In the genomic region with DNA sequence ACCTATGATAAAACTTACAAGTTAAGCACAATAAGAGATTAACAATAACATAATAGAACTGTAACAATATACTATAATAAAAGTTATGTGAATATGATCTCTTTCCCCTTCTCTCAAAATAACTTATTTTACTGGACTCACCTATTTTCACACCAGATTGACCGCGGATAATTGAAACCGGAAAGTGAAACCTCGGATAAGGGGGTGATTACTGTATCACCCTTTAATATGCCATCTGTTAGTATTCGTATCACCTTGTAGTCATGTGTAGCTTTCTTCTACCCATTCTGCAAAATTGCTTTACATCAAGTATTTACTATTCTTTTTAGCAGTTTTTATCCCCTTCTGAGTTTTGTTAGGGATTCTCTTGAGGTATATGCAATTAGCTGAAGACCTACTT, we compare ENCODE assay signal across 9 cellular contexts. TPM values are rescaled to one million over a fixed set of nuclear protein-coding genes. Genes with fewer than 3 reads are reported as not detected.
DNase-seq lines count a peak whose midpoint lies in the region; ATAC-seq and TF ChIP-seq lines count a peak whose summit lies in the region.
"Had no signal": no experiment of that assay in that cellular context is flagged by ENCODE, and none has a peak within 500 bp of the region (broad histone marks: within the 10 kb centered on the region; RNA-seq: fewer than 3 reads in every experiment).

No MANE protein-coding gene starts in this region.

- H3K27me3 ChIP-seq in BLaER1 treated with 17β-estradiol and CSF1 and Interleukin-3, amounts not matched to agents 10 nM and 100 nM, result no peaks in the 10 kb centered on the region

- peaks cover 47 to 61% (median 56%) of the 10 kb centered on the region in 11 experiments; a peak in 20 of 22 replicates for H4K20me1 ChIP-seq in BLaER1 treated with 17β-estradiol and CSF1 and Interleukin-3, amounts not matched to agents 10 nM and 100 nM

- intact Hi-C loops in natural killer cell (cut with micrococcal nuclease), result loop anchor here (5.0 kb wide), 1 partner anchor 1121 kb away; a partner anchor contains a TSS

- no peak for ATAC-seq in central memory CD8-positive, alpha-beta T cell (replicated peaks; ENCODE audit: extremely low read depth, poor library complexity, severe bottlenecking)
- ATAC-seq in natural killer cell, result no peak
- ATAC-seq in GM18520 (IDR thresholded peaks at IDR 0.05; ENCODE audit: unreplicated experiment), result no peak
- ATAC-seq in GM19467 (IDR thresholded peaks at IDR 0.05; ENCODE audit: unreplicated experiment), result no peak

- DNase-seq in central memory CD8-positive, alpha-beta T cell (ENCODE audit: low spot score in 2 of 2), result no peak
- no peak for DNase-seq in natural killer cell
- no peak for DNase-seq in putamen (ENCODE audit: low spot score)
- DNase-seq in NK-92 (lab: John Stamatoyannopoulos, UW; ENCODE audit: unreplicated experiment), result no peak
- DNase-seq: effector CD8-positive, alpha-beta T cell had no signal

- peaks cover 46% of the 10 kb centered on the region for H3K4me1 Mint-ChIP-seq in central memory CD8-positive, alpha-beta T cell
- peaks cover 50 to 56% of the 10 kb centered on the region in 2 donors for H3K4me1 Mint-ChIP-seq in natural killer cell

- H3K4me3 ChIP-seq in BLaER1 treated with 17β-estradiol and CSF1 and Interleukin-3, amounts not matched to agents 10 nM and 100 nM, result peak overlapping the region; percentile 91 to 98 (median 96)

- H3K36me3 ChIP-seq in BLaER1 treated with 17β-estradiol and CSF1 and Interleukin-3, amounts not matched to agents 10 nM and 100 nM, result peaks cover 6 to 37% (median 28%) of the 10 kb centered on the region in 11 experiments; a peak in 20 of 22 replicates
- H3K36me3 ChIP-seq in KOPT-K1 (ENCODE audit: insufficient read depth, low read length), result peaks cover 19% of the 10 kb centered on the region; the same call in 1 of the 2 replicates

- H3K9ac ChIP-seq in BLaER1 treated with 17β-estradiol and CSF1 and Interleukin-3, amounts not matched to agents 10 nM and 100 nM, result peak overlapping the region; percentile 93 to 99 (median 98)

- H3K9me3 Mint-ChIP-seq in central memory CD8-positive, alpha-beta T cell, result no peaks in the 10 kb centered on the region
- no peaks in the 10 kb centered on the region for H3K9me3 Mint-ChIP-seq in natural killer cell

- H3K27ac ChIP-seq in BLaER1 treated with 17β-estradiol and CSF1 and Interleukin-3, amounts not matched to agents 10 nM and 100 nM, result peak overlapping the region in 9 of 11 experiments; percentile 95 to 99 (median 98); a peak in 12 of 22 replicates
- H3K27ac ChIP-seq in KOPT-K1 (ENCODE audit: low read depth, low read length, poor library complexity, severe bottlenecking), result peak overlapping the region; percentile 93

- H3K9me3 ChIP-seq in BLaER1 treated with 17β-estradiol and CSF1 and Interleukin-3, amounts not matched to agents 10 nM and 100 nM (replicated peaks in 1 of 11), result no peaks in the 10 kb centered on the region
- no peaks in the 10 kb centered on the region for H3K9me3 ChIP-seq in KOPT-K1 (ENCODE audit: insufficient read depth, low read length, poor library complexity, severe bottlenecking)

- H3K36me3 Mint-ChIP-seq in central memory CD8-positive, alpha-beta T cell (ENCODE audit: insufficient read depth), result peaks cover 17% of the 10 kb centered on the region
- no peaks in the 10 kb centered on the region for H3K36me3 Mint-ChIP-seq in natural killer cell

- H3K4me3 Mint-ChIP-seq in central memory CD8-positive, alpha-beta T cell, result peak overlapping the region; percentile 84
- peak overlapping the region; percentile 96 for H3K4me3 Mint-ChIP-seq in natural killer cell

- H3K4me2 ChIP-seq in BLaER1 treated with 17β-estradiol and CSF1 and Interleukin-3, amounts not matched to agents 10 nM and 100 nM, result peak overlapping the region; percentile 69 to 99 (median 89)

- no peak for TF ChIP-seq CTCF in natural killer cell (IDR thresholded peaks at IDR 0.05)

- H3K4me1 ChIP-seq in BLaER1 treated with 17β-estradiol and CSF1 and Interleukin-3, amounts not matched to agents 10 nM and 100 nM, result peaks cover 7 to 59% (median 34%) of the 10 kb centered on the region in 10 experiments; a peak in 18 of 20 replicates

- peak overlapping the region; percentile 97 for H3K27ac Mint-ChIP-seq in central memory CD8-positive, alpha-beta T cell (ENCODE audit: low read depth)
- peak overlapping the region; percentile 94 to 98 for H3K27ac Mint-ChIP-seq in natural killer cell

- no peaks in the 10 kb centered on the region for H3K27me3 Mint-ChIP-seq in central memory CD8-positive, alpha-beta T cell
- no peaks in the 10 kb centered on the region for H3K27me3 Mint-ChIP-seq in natural killer cell (ENCODE audit: low read depth in 2 of 2)

RNA-seq across cellular contexts. Expression of a gene that starts 1.8 kb away (rescaled TPM):
- 100 to 1,000 TPM; 157 to 204 (median 171) TPM for total RNA-seq in natural killer cell

RNA-seq across cellular contexts. Expression of a gene that starts 52.6 kb away (rescaled TPM):
- not detected for total RNA-seq in natural killer cell
